ENCODE assay signal across 24 cellular contexts in the genomic region with DNA sequence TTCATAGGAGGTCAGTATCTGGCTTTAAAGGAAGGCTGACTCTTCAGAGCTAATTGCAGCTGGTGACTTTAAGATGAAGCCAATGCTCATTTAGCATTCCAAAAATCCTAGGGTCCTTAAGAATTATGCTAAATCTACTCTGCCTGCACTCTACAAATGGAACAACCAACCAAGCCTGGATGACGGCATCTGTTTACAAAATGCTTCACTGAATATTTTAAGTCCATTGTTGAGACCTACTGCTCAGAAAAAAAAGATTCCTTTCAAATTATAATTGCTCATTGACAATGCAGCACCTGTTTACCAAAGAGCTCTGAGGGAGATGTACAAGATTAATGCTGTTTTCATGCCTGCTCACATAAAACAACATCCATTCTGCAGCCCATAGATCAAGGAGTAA.
"Had no signal": no experiment of that assay in that cellular context is flagged by ENCODE, and none has a peak within 500 bp of the region (broad histone marks: within the 10 kb centered on the region; RNA-seq: fewer than 3 reads in every experiment).

No MANE protein-coding gene starts in this region.

- H3K27me3 Mint-ChIP-seq: activated B cell treated with CpG ODN at 0.5 μM for 24 hours; activated naive CD4-positive, alpha-beta T cell treated with anti-CD3 and anti-CD28 coated beads, Interleukin-2, amount 50 U/mL, for 24 hours; brain; naive thymus-derived CD8-positive, alpha-beta T cell had no signal

- DNase-seq: activated B cell treated with CpG ODN at 0.5 μM for 24 hours; dorsolateral prefrontal cortex; foreskin keratinocyte; heart right ventricle; kidney glomerular epithelial cell; left lung; lower lobe of right lung; mesenchymal stem cell; naive thymus-derived CD8-positive, alpha-beta T cell; right cardiac atrium; spleen; stomach; T-helper 1 cell; thyroid gland; upper lobe of left lung had no signal

- H3K4me3 ChIP-seq: ascending aorta, cardiac muscle cell, coronary artery, dorsolateral prefrontal cortex, esophagus muscularis mucosa, heart right ventricle, left lung, lower lobe of right lung, spleen, stomach, thyroid gland, upper lobe of left lung, vagina had no signal

- H3K4me3 Mint-ChIP-seq: activated B cell treated with CpG ODN at 0.5 μM for 24 hours; activated naive CD4-positive, alpha-beta T cell treated with anti-CD3 and anti-CD28 coated beads, Interleukin-2, amount 50 U/mL, for 24 hours; brain; T-helper 2 cell treated with Interferon-gamma antibody and Interleukin-4, amounts not matched to agents 5 μg/mL and 100 μg/mL, for 36 hours had no signal

- H3K27me3 ChIP-seq: ascending aorta, cardiac muscle cell, dorsolateral prefrontal cortex, esophagus muscularis mucosa, foreskin keratinocyte, heart right ventricle, left lung, spleen, stomach, thyroid gland, upper lobe of left lung, vagina had no signal

- H3K27ac Mint-ChIP-seq: activated B cell treated with CpG ODN at 0.5 μM for 24 hours; activated naive CD4-positive, alpha-beta T cell treated with anti-CD3 and anti-CD28 coated beads, Interleukin-2, amount 50 U/mL, for 24 hours; activated T-helper 2 cell treated with anti-CD3 and anti-CD28 coated beads, Interferon-gamma antibody, Interleukin-2, Interleukin-4, amounts not matched to agents 10 μg/mL and 5 μg/mL and 100 μg/mL, durations not matched to agents 14 hours and 24 hours and 36 hours; brain; T-helper 2 cell treated with Interferon-gamma antibody and Interleukin-4, amounts not matched to agents 5 μg/mL and 100 μg/mL, for 36 hours had no signal

- H3K27ac ChIP-seq: ascending aorta, cardiac muscle cell, coronary artery, dorsolateral prefrontal cortex, esophagus muscularis mucosa, foreskin keratinocyte, heart right ventricle, left lung, lower lobe of right lung, spleen, stomach, thyroid gland, upper lobe of left lung, vagina had no signal

- H3K9me3 ChIP-seq: thyroid gland had no signal

- ATAC-seq: foreskin keratinocyte; heart right ventricle; lower lobe of right lung; naive thymus-derived CD8-positive, alpha-beta T cell; right cardiac atrium had no signal
